In the genomic region with DNA sequence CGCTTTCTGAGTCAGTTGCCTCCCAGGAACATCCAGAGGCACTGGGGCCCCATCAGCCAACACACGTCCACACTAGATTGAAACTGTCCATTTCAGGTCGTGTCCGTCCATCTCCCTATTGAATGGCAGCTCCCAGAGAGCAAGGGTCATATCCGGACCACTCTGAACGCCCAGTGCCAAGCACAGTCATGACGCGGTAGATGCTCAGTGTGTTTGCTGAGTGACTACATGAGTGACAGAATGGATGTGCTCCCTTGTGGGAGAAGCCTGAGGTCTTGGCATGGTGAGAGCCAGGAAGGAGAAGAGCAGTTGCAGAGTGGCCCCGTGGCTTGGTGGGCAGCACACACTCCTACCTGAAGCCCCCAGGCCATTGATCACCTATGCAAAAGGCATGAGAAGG, we compare ENCODE assay signal across 20 cellular contexts.
"Had no signal": no experiment of that assay in that cellular context is flagged by ENCODE, and none has a peak within 500 bp of the region (broad histone marks: within the 10 kb centered on the region; RNA-seq: fewer than 3 reads in every experiment).

No MANE protein-coding gene starts in this region.

- H3K79me2 ChIP-seq: hepatocyte had no signal

- H3K36me3 ChIP-seq: esophagus muscularis mucosa, gastroesophageal sphincter, heart left ventricle, left lung, lower lobe of right lung had no signal

- H3K27me3 ChIP-seq: esophagus muscularis mucosa, foreskin keratinocyte, gastroesophageal sphincter, hepatocyte had no signal

- H2AFZ ChIP-seq: hepatocyte had no signal

- H3K4me3 ChIP-seq: coronary artery, dorsolateral prefrontal cortex, esophagus muscularis mucosa, gastroesophageal sphincter, heart left ventricle, hepatocyte, left lung, lower lobe of right lung had no signal

- H3K4me2 ChIP-seq: hepatocyte had no signal

- H3K4me1 ChIP-seq: foreskin keratinocyte, heart left ventricle, lower lobe of right lung had no signal

- H3K27ac ChIP-seq: coronary artery, dorsolateral prefrontal cortex, esophagus muscularis mucosa, foreskin keratinocyte, gastroesophageal sphincter, heart left ventricle, hepatocyte, left lung, lower lobe of right lung had no signal

- H3K9me3 ChIP-seq: lower lobe of right lung had no signal

- DNase-seq: dermis blood vessel endothelial cell; dorsolateral prefrontal cortex; effector CD4-positive, alpha-beta T cell; effector memory CD4-positive, alpha-beta T cell; foreskin keratinocyte; heart left ventricle; hypothalamus; immature natural killer cell; islet precursor cell; kidney; left cardiac atrium; left lung; left ventricle myocardium superior; lower lobe of right lung; mesenchymal stem cell; midbrain had no signal
